ENCODE assay signal across 14 cellular contexts in the genomic region with DNA sequence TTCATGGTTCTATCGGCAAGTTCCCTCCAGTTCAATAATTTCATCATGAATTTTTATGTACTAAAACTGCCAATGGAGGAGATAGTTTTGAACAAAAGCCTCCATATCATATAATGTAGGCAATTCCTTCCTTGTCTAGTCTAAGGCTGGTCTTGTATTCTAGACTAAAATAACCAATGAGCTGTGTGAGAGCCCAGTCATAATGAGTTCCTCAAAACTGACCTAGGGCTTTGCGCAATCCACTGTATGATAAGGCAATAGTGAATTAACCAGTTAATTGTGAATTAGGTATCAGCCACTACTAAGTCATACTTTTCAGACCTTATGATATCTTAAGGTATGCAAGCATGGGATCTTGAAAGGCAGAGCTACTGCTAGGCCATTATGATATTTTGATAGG. TPM values are rescaled to one million over a fixed set of nuclear protein-coding genes. Genes with fewer than 3 reads are reported as not detected.
DNase-seq lines count a peak whose midpoint lies in the region.
"Had no signal": no experiment of that assay in that cellular context is flagged by ENCODE, and none has a peak within 500 bp of the region (broad histone marks: within the 10 kb centered on the region; RNA-seq: fewer than 3 reads in every experiment).

No MANE protein-coding gene starts in this region.

- H3K27ac ChIP-seq in trophoblast cell (ENCODE audit: low read depth, low read length): no peak overlapping the region
- H3K27ac ChIP-seq: BLaER1 treated with 17β-estradiol and CSF1 and Interleukin-3, amounts not matched to agents 10 nM and 100 nM had no signal

- H3K79me2 ChIP-seq in trophoblast cell (ENCODE audit: control insufficient read depth, insufficient read depth, low read length, poor library complexity): no peaks in the 10 kb centered on the region

- no peak overlapping the region for H2AFZ ChIP-seq in trophoblast cell (ENCODE audit: insufficient read depth, low read length, poor library complexity)
- H2AFZ ChIP-seq: GM23338 had no signal

- no peak overlapping the region for H2AK5ac ChIP-seq in trophoblast cell (ENCODE audit: low read length)

- H3K9ac ChIP-seq in trophoblast cell (ENCODE audit: low read length): no peak overlapping the region
- H3K9ac ChIP-seq: BLaER1 treated with 17β-estradiol and CSF1 and Interleukin-3, amounts not matched to agents 10 nM and 100 nM had no signal

- no peak overlapping the region for H3K14ac ChIP-seq in trophoblast cell (ENCODE audit: low read length)

- WGBS in trophoblast cell (ENCODE audit: extremely low coverage, insufficient coverage, insufficient read length): no CpG with 5 or more reads among the region's 2 CpGs

- no peak overlapping the region for H3K18ac ChIP-seq in trophoblast cell (ENCODE audit: low read length)

- peak; percentile 26 for DNase-seq in SKM-1 treated with dmso at 0.1 percent for 144 hours (lab: John Stamatoyannopoulos, UW; ENCODE audit: unreplicated experiment)
- no peak for DNase-seq in SKM-1 (lab: John Stamatoyannopoulos, UW; ENCODE audit: unreplicated experiment)
- peak; percentile 48 to 66 for DNase-seq in NOMO-1 (lab: John Stamatoyannopoulos, UW; ENCODE audit: unreplicated experiment in 2 of 2)
- DNase-seq in OCI-M1 (lab: John Stamatoyannopoulos, UW): peak; percentile 23
- DNase-seq in activated CD8-positive, alpha-beta memory T cell treated with anti-CD3 and anti-CD28 coated beads, Interleukin-2, amount 50 U/mL, for 48 hours: no peak
- DNase-seq in trophoblast cell: no peak
- no peak for DNase-seq in SK-N-DZ (ENCODE audit: low spot score)
- DNase-seq: 8988T; Calu3; CD4-positive, alpha-beta T cell; DMS 273 treated with DMSO at 0.1 percent for 48 hours; H7 had no signal

- H2BK5ac ChIP-seq in trophoblast cell (ENCODE audit: low read depth, low read length, poor library complexity): no peak overlapping the region

- no peaks in the 10 kb centered on the region for H3K36me3 ChIP-seq in trophoblast cell (ENCODE audit: control insufficient read depth in 1 of 2, insufficient read depth in 2 of 2, low read length in 2 of 2)
- H3K36me3 ChIP-seq: BLaER1 treated with 17β-estradiol and CSF1 and Interleukin-3, amounts not matched to agents 10 nM and 100 nM had no signal

- H3K23ac ChIP-seq in trophoblast cell (ENCODE audit: low read length): no peak overlapping the region

- no peak overlapping the region for H4K91ac ChIP-seq in trophoblast cell (ENCODE audit: low read depth, low read length)

- H3K9me3 ChIP-seq in trophoblast cell (ENCODE audit: insufficient read depth, low read depth, low read length): peaks cover 1% of the 10 kb centered on the region

- H3K79me1 ChIP-seq in trophoblast cell (ENCODE audit: low read length): no peaks in the 10 kb centered on the region

- no peak overlapping the region for H3K4me2 ChIP-seq in trophoblast cell (ENCODE audit: low read length)
- H3K4me2 ChIP-seq: BLaER1 treated with 17β-estradiol and CSF1 and Interleukin-3, amounts not matched to agents 10 nM and 100 nM; GM23338 had no signal

- H4K12ac ChIP-seq in trophoblast cell (ENCODE audit: low read depth, low read length): no peak overlapping the region

- H3K4me3 ChIP-seq in trophoblast cell (ENCODE audit: low read depth, low read length): no peak overlapping the region
- H3K4me3 ChIP-seq: BLaER1 treated with 17β-estradiol and CSF1 and Interleukin-3, amounts not matched to agents 10 nM and 100 nM; GM23338 had no signal

- H3K27me3 ChIP-seq in trophoblast cell (ENCODE audit: insufficient read depth, low read length): no peaks in the 10 kb centered on the region
- H3K27me3 ChIP-seq: BLaER1 treated with 17β-estradiol and CSF1 and Interleukin-3, amounts not matched to agents 10 nM and 100 nM had no signal

- no peak overlapping the region for H2BK120ac ChIP-seq in trophoblast cell (ENCODE audit: insufficient read depth, low read length, poor library complexity)

- H4K8ac ChIP-seq in trophoblast cell (ENCODE audit: low read depth, low read length): no peak overlapping the region

- peaks cover 0 to 2% of the 10 kb centered on the region in 2 experiments for H3K4me1 ChIP-seq in trophoblast cell (ENCODE audit: control insufficient read depth in 1 of 2, insufficient read depth in 2 of 2, low read length in 2 of 2)

- H2BK12ac ChIP-seq in trophoblast cell (ENCODE audit: low read length): no peak overlapping the region

- no peak overlapping the region for H3K4ac ChIP-seq in trophoblast cell (ENCODE audit: low read depth, low read length)

RNA-seq across cellular contexts. Expression of gene UXS1, which starts 7.6 kb away (rescaled TPM):
- 49.0 and 50.2 TPM in 2 replicates for polyA plus RNA-seq in trophoblast cell (2013)
- polyA plus RNA-seq in SK-N-DZ (2014; cell fraction: cytosol; rRNA removed): 13.5 and 17.7 TPM in 2 replicates
- polyA plus RNA-seq in SK-N-DZ (2014; cell fraction: nucleus; rRNA removed): 23.8 and 51.1 TPM in 2 replicates

Comparison
In these comparisons a context has a peak if more than half of its experiments do, and no peak if none do; other contexts are left out.
1. DNase-seq: peak in SKM-1 treated with dmso at 0.1 percent for 144 hours (single experiment), NOMO-1 (2 of 2) and OCI-M1 (single experiment); none in SKM-1 (single experiment), activated CD8-positive, alpha-beta memory T cell treated with anti-CD3 and anti-CD28 coated beads, Interleukin-2, amount 50 U/mL, for 48 hours (single experiment), trophoblast cell (0 of 2) and SK-N-DZ (single experiment).